1 cellular context compared by ENCODE assay signal in the genomic region with DNA sequence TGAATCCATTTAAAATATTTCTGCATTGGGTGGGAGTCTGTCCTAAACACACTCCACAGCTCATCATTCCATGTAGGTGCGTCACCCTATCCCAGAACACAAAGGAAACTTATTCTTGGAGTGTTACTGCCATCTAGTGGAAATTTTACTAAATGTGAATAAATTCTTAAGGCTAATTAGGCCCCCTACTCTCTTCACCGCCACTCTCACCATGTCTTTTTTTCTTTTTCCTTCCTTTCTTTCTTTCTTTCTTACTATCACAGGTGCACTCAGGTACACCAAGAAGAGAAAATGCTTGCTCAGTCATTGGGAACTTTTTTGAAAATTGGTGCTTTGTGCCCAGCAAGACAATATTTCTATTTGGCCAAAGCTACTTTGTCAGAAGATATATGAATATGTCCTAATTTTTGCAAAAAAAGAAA.
TF ChIP-seq lines count a peak whose summit lies in the region.

No MANE protein-coding gene starts in this region.

TF ChIP-seq in endothelial cell of umbilical vein, 7 proteins besides CTCF, POLR2A, EP300 and RAD21:
- TF ChIP-seq FOS (IDR thresholded peaks at IDR 0.05; ENCODE audit: borderline replicate concordance, insufficient read depth, low read length) (peak; percentile 51), EZH2 (IDR thresholded peaks at IDR 0.05; ENCODE audit: borderline replicate concordance, low read depth, low read length, severe bottlenecking) (no peak), JUN (IDR thresholded peaks at IDR 0.05; ENCODE audit: borderline replicate concordance, insufficient read depth, insufficient read length, low read depth) (peak; percentile 48), MYC (IDR thresholded peaks at IDR 0.05; ENCODE audit: low read depth, low read length) (no peak), GATA2 (IDR thresholded peaks at IDR 0.05; ENCODE audit: insufficient read depth, insufficient read length, low read depth, low read length) (no peak), POLR2AphosphoS5 (IDR thresholded peaks at IDR 0.05; ENCODE audit: insufficient read depth, low read depth, low read length) (no peak)
- TF ChIP-seq, protein P1, sequence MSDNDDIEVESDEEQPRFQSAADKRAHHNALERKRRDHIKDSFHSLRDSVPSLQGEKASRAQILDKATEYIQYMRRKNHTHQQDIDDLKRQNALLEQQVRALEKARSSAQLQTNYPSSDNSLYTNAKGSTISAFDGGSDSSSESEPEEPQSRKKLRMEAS (IDR thresholded peaks at IDR 0.05; ENCODE audit: insufficient read depth, insufficient read length): no peak
